Comparison of ENCODE assay signal across 12 cellular contexts in genomic region chr10:71980181-71981023, GRCh38. TPM values are rescaled to one million over a fixed set of nuclear protein-coding genes. Genes with fewer than 3 reads are reported as not detected.
DNase-seq lines count a peak whose midpoint lies in the region; ATAC-seq, FAIRE-seq and TF ChIP-seq lines count a peak whose summit lies in the region.
"Had no signal": no experiment of that assay in that cellular context is flagged by ENCODE, and none has a peak within 500 bp of the region (broad histone marks: within the 10 kb centered on the region; RNA-seq: fewer than 3 reads in every experiment).

No MANE protein-coding gene starts in this region.

- TF ChIP-seq CTCF in D721Med (IDR thresholded peaks at IDR 0.05; ENCODE audit: insufficient read depth, missing control alignments) = no peak

- no peak for ATAC-seq in HG03457 (IDR thresholded peaks at IDR 0.05; ENCODE audit: unreplicated experiment)

- H3K4me2 ChIP-seq in skeletal muscle satellite cell (ENCODE audit: low read length) = peak overlapping the region; percentile 74

- DNase-seq in D721Med (ENCODE audit: insufficient read length, low spot score) (peak; percentile 3), DMS153 (lab: John Stamatoyannopoulos, UW) (no peak), islet precursor cell (no peak)
- no peak for DNase-seq in stimulated activated CD4-positive, alpha-beta T cell treated with anti-CD3 and anti-CD28 coated beads, Interleukin-4, amount 100 ng/mL, for 4 hours
- DNase-seq: central memory CD4-positive, alpha-beta T cell; naive B cell; NCI-H1436 treated with DMSO at 0.1 percent for 48 hours had no signal

- no peak for FAIRE-seq in D721Med (lab: Jason Lieb, UNC)
- FAIRE-seq: TTC549 had no signal

- peak overlapping the region; percentile 93 for H3K27ac ChIP-seq in angular gyrus (ENCODE audit: low read depth, low read length)

- H3K9me3 ChIP-seq in iPS-15b (ENCODE audit: control insufficient read depth, insufficient read depth, low read length) (no peaks in the 10 kb centered on the region), skeletal muscle satellite cell (replicated peaks; ENCODE audit: low read length) (no peaks in the 10 kb centered on the region)

- H3K36me3 ChIP-seq in iPS-15b (ENCODE audit: control insufficient read depth, insufficient read depth, low read length) (no peaks in the 10 kb centered on the region), skeletal muscle satellite cell (ENCODE audit: insufficient read depth, low read length) (peaks cover 12% of the 10 kb centered on the region)

- H3K9ac ChIP-seq in iPS-15b (ENCODE audit: low read depth, low read length) (peak overlapping the region; percentile 16), skeletal muscle satellite cell (ENCODE audit: low read depth, low read length) (peak overlapping the region; percentile 65)

- peaks cover 3% of the 10 kb centered on the region for H3K4me1 ChIP-seq in iPS-15b (ENCODE audit: control insufficient read depth, insufficient read depth, low read length)
- H3K4me1 ChIP-seq in skeletal muscle satellite cell (ENCODE audit: control insufficient read depth, insufficient read depth, low read length) = peaks cover 91% of the 10 kb centered on the region

- H3K4me3 ChIP-seq in iPS-15b (ENCODE audit: low read depth, low read length) (no peak overlapping the region), skeletal muscle satellite cell (ENCODE audit: low read length) (peak overlapping the region; percentile 47)

- H3K27me3 ChIP-seq in iPS-15b (ENCODE audit: control insufficient read depth, insufficient read depth, low read length) (no peaks in the 10 kb centered on the region), skeletal muscle satellite cell (ENCODE audit: control insufficient read depth, insufficient read depth, low read length) (no peaks in the 10 kb centered on the region)

RNA-seq across cellular contexts. Expression of gene CHST3, which starts 16.2 kb away (rescaled TPM):
- 19.3 and 25.3 TPM in 2 replicates for total RNA-seq in skeletal muscle satellite cell (2012; rRNA removed)
